8 cellular contexts compared by ENCODE assay signal in genomic region chr17:31460226-31460721, GRCh38.
"Had no signal": no experiment of that assay in that cellular context is flagged by ENCODE, and none has a peak within 500 bp of the region (broad histone marks: within the 10 kb centered on the region; RNA-seq: fewer than 3 reads in every experiment).

No MANE protein-coding gene starts in this region.

- H3K9ac ChIP-seq: GM23248 had no signal

- H2AFZ ChIP-seq: GM23248 had no signal

- H3K9me3 ChIP-seq: HAP-1 had no signal

- ATAC-seq: HCT116 had no signal

- H3K27ac ChIP-seq: GM23248, HL-60 had no signal

- H3K4me1 ChIP-seq: HAP-1 had no signal

- DNase-seq: GM23248, GOT3, H7, HFFc6, IMR-90 had no signal

- H3K4me3 ChIP-seq: GM23248, HAP-1 had no signal

- H3K36me3 ChIP-seq: HAP-1 had no signal
